14 cellular contexts compared by ENCODE assay signal in the genomic region with DNA sequence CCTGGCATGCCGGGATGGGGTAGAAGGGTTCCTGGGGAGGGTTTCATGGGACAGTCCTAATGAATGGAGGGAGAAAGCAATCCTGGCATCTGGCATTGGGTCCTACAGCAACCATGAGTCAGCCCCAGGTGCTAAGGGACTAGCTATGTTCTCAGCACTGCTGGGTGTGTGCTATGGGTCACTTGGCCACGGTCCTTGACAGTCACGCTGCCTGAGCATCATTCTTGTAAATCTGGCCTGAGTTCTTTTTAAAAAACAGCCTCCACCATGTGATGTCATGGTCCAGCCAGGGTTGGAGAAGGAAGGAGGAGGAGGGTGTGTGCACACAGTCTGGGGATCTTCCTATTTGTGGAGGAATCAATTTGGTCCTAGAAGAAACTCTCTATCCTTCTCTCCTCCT. TPM values are rescaled to one million over a fixed set of nuclear protein-coding genes. Genes with fewer than 3 reads are reported as not detected.
A peak's percentile ranks its signal among the peaks of the same experiment; 100 is the strongest.
DNase-seq lines count a peak whose midpoint lies in the region; ATAC-seq and TF ChIP-seq lines count a peak whose summit lies in the region.
"Had no signal": no experiment of that assay in that cellular context is flagged by ENCODE, and none has a peak within 500 bp of the region (broad histone marks: within the 10 kb centered on the region; RNA-seq: fewer than 3 reads in every experiment).

No MANE protein-coding gene starts in this region.

- no peak overlapping the region for H2BK12ac ChIP-seq in trophoblast cell (ENCODE audit: low read length)

- POLR2A ChIA-PET in RWPE1 (lab: Yijun Ruan, JAX; ENCODE audit: low non-redundant PET), result interaction anchor here (0.7 kb wide), 1 partner anchor 9 kb away, joined by 4 read pairs; no protein-coding TSS in a partner anchor

- CTCF ChIA-PET in RWPE1 (lab: Yijun Ruan, JAX), result no interaction called here

- H3K27ac ChIP-seq in RWPE1, result peak overlapping the region; percentile 66
- no peak overlapping the region for H3K27ac ChIP-seq in trophoblast cell (ENCODE audit: low read depth, low read length)
- H3K27ac ChIP-seq: ascending aorta had no signal

- intact Hi-C loops in mucosa of descending colon (cut with DNase I, micrococcal nuclease), result no loop called here

- H3K9ac ChIP-seq in trophoblast cell (ENCODE audit: low read length), result peak overlapping the region; percentile 27

- H2BK120ac ChIP-seq in trophoblast cell (ENCODE audit: insufficient read depth, low read length, poor library complexity), result no peak overlapping the region

- no peak overlapping the region for H3K14ac ChIP-seq in trophoblast cell (ENCODE audit: low read length)

- peaks cover 2% of the 10 kb centered on the region for H3K27me3 ChIP-seq in trophoblast cell (ENCODE audit: insufficient read depth, low read length)
- H3K27me3 ChIP-seq: ascending aorta had no signal

- H3K23ac ChIP-seq in trophoblast cell (ENCODE audit: low read length), result no peak overlapping the region

- no peaks in the 10 kb centered on the region for H3K79me2 ChIP-seq in trophoblast cell (ENCODE audit: control insufficient read depth, insufficient read depth, low read length, poor library complexity)

- H3K18ac ChIP-seq in trophoblast cell (ENCODE audit: low read length), result no peak overlapping the region

- no peak overlapping the region for H3K4me2 ChIP-seq in trophoblast cell (ENCODE audit: low read length)

- H3K4ac ChIP-seq in trophoblast cell (ENCODE audit: low read depth, low read length), result no peak overlapping the region

- no peaks in the 10 kb centered on the region for H3K36me3 ChIP-seq in trophoblast cell (ENCODE audit: control insufficient read depth in 1 of 2, insufficient read depth in 2 of 2, low read length in 2 of 2)
- no peaks in the 10 kb centered on the region for H3K36me3 ChIP-seq in mucosa of descending colon (ENCODE audit: low read depth)
- H3K36me3 ChIP-seq: ascending aorta had no signal

- no peak overlapping the region for H4K8ac ChIP-seq in trophoblast cell (ENCODE audit: low read depth, low read length)

- in situ Hi-C loops in Caki2 (cut with HindIII; ENCODE audit: low pct_unique_long_range_greater_than_20kb, low sequenced_read_pairs), result no loop called here

- peaks cover 2% of the 10 kb centered on the region in 2 experiments for H3K4me1 ChIP-seq in trophoblast cell (ENCODE audit: control insufficient read depth in 1 of 2, insufficient read depth in 2 of 2, low read length in 2 of 2)
- H3K4me1 ChIP-seq in mucosa of descending colon (ENCODE audit: low read depth), result no peaks in the 10 kb centered on the region
- H3K4me1 ChIP-seq: ascending aorta had no signal

- no peak for TF ChIP-seq CTCF in RWPE1 (conservative IDR thresholded peaks at IDR 0.05; ENCODE audit: low read depth)
- TF ChIP-seq CTCF in mucosa of descending colon (IDR thresholded peaks at IDR 0.05), result no peak

- H2BK5ac ChIP-seq in trophoblast cell (ENCODE audit: low read depth, low read length, poor library complexity), result no peak overlapping the region

- no peak overlapping the region for H3K4me3 ChIP-seq in trophoblast cell (ENCODE audit: low read depth, low read length)
- H3K4me3 ChIP-seq in mucosa of descending colon, result no peak overlapping the region
- H3K4me3 ChIP-seq: ascending aorta had no signal

- no CpG with 5 or more reads among the region's 3 CpGs for WGBS in trophoblast cell (ENCODE audit: extremely low coverage, insufficient coverage, insufficient read length)

- H3K9me3 ChIP-seq in trophoblast cell (ENCODE audit: insufficient read depth, low read depth, low read length), result no peaks in the 10 kb centered on the region
- H3K9me3 ChIP-seq in mucosa of descending colon, result no peaks in the 10 kb centered on the region
- H3K9me3 ChIP-seq: ascending aorta had no signal

- ATAC-seq in mucosa of descending colon, result no peak

- H2AFZ ChIP-seq in trophoblast cell (ENCODE audit: insufficient read depth, low read length, poor library complexity), result no peak overlapping the region

- H4K12ac ChIP-seq in trophoblast cell (ENCODE audit: low read depth, low read length), result no peak overlapping the region

- H4K91ac ChIP-seq in trophoblast cell (ENCODE audit: low read depth, low read length), result no peak overlapping the region

- peak; percentile 90 for DNase-seq in Caki2 (ENCODE audit: low read depth)
- peak; percentile 12 for DNase-seq in RWPE1 (ENCODE audit: low spot score)
- peak; percentile 14 for DNase-seq in fibroblast of peridontal ligament (ENCODE audit: extremely low read depth)
- DNase-seq in trophoblast cell, result no peak
- no peak for DNase-seq in NCI-H2107 (lab: John Stamatoyannopoulos, UW)
- no peak for DNase-seq in NCI-H2171 treated with DMSO at 0.1 percent for 48 hours (lab: John Stamatoyannopoulos, UW)
- DNase-seq in NCI-H1092 (lab: John Stamatoyannopoulos, UW), result no peak
- no peak for DNase-seq in mucosa of descending colon
- DNase-seq: activated CD4-positive, alpha-beta T cell treated with anti-CD3 and anti-CD28 coated beads, Interleukin-2, amount 50 U/mL, for 1 hour; Kasumi-1; NCI-H2081 treated with DMSO at 0.1 percent for 48 hours; nucleus accumbens had no signal

- no peak overlapping the region for H2AK5ac ChIP-seq in trophoblast cell (ENCODE audit: low read length)

- H3K79me1 ChIP-seq in trophoblast cell (ENCODE audit: low read length), result no peaks in the 10 kb centered on the region

RNA-seq across cellular contexts. Expression of gene RAMP2, which starts 6.2 kb away (rescaled TPM):
- not detected in 2 replicates for total RNA-seq in Caki2 (2014; rRNA removed; shearing (Covaris generic); ENCODE audit: low replicate concordance)
- polyA plus RNA-seq in trophoblast cell (2013), result 0.64 TPM in 2 replicates
- total RNA-seq in mucosa of descending colon, result 10 to 100 TPM in 2 of 3 donors, 1 to 10 TPM in 1; 5.7 to 17.2 (median 10.3) TPM
- total RNA-seq: activated T-helper 1 cell treated with anti-CD3 and anti-CD28 coated beads, Interleukin-12 subunit alpha, Interleukin-12 subunit beta, Interleukin-2, Interleukin-4 antibody, amounts not matched to agents 30 ng/mL and 10 ng/mL and 1 ng/mL, durations not matched to agents 14 hours and 24 hours and 36 hours had no signal

RNA-seq across cellular contexts. Expression of gene EZH1, which starts 9.9 kb away (rescaled TPM):
- total RNA-seq in Caki2 (2014; rRNA removed; shearing (Covaris generic); ENCODE audit: low replicate concordance), result 8.2 and 21.3 TPM in 2 replicates
- polyA plus RNA-seq in trophoblast cell (2013), result 8.5 and 8.6 TPM in 2 replicates
- 10 to 100 TPM; 23.8 to 53.7 (median 31.7) TPM for total RNA-seq in mucosa of descending colon

RNA-seq across cellular contexts. Expression of gene VPS25, which starts 18.5 kb away (rescaled TPM):
- total RNA-seq in Caki2 (2014; rRNA removed; shearing (Covaris generic); ENCODE audit: low replicate concordance), result 123 and 179 TPM in 2 replicates
- 66.3 and 72.1 TPM in 2 replicates for polyA plus RNA-seq in trophoblast cell (2013)
- 10 to 100 TPM; 45.6 to 85.6 (median 83.3) TPM for total RNA-seq in mucosa of descending colon

RNA-seq across cellular contexts. Expression of gene WNK4, which starts 25.6 kb away (rescaled TPM):
- total RNA-seq in Caki2 (2014; rRNA removed; shearing (Covaris generic); ENCODE audit: low replicate concordance), result not detected in 2 replicates
- polyA plus RNA-seq in trophoblast cell (2013), result 1.7 and 1.9 TPM in 2 replicates
- 10 to 100 TPM; 17.5 to 55.8 (median 32.4) TPM for total RNA-seq in mucosa of descending colon
- total RNA-seq: ascending aorta had no signal

RNA-seq across cellular contexts. Expression of gene COA3, which starts 43.7 kb away (rescaled TPM):
- total RNA-seq in Caki2 (2014; rRNA removed; shearing (Covaris generic); ENCODE audit: low replicate concordance), result 211 and 246 TPM in 2 replicates
- 57.8 and 61.4 TPM in 2 replicates for polyA plus RNA-seq in trophoblast cell (2013)
- 100 to 1,000 TPM in 2 of 3 donors, 10 to 100 TPM in 1; 92.7 to 151 (median 148) TPM for total RNA-seq in mucosa of descending colon

Comparison
In these comparisons a context has a peak if more than half of its experiments do, and no peak if none do; other contexts are left out.
1. DNase-seq: peak in Caki2 (single experiment), RWPE1 (single experiment) and fibroblast of peridontal ligament (single experiment); none in trophoblast cell (0 of 2), NCI-H2107 (single experiment), NCI-H2171 treated with DMSO at 0.1 percent for 48 hours (single experiment), NCI-H1092 (single experiment) and mucosa of descending colon (0 of 3).